ENCODE assay signal across 9 cellular contexts in genomic region chr1:24149854-24150227, GRCh38. TPM values are rescaled to one million over a fixed set of nuclear protein-coding genes. Genes with fewer than 3 reads are reported as not detected.
DNase-seq lines count a peak whose midpoint lies in the region; ATAC-seq and TF ChIP-seq lines count a peak whose summit lies in the region.
"Had no signal": no experiment of that assay in that cellular context is flagged by ENCODE, and none has a peak within 500 bp of the region (broad histone marks: within the 10 kb centered on the region; RNA-seq: fewer than 3 reads in every experiment).

No MANE protein-coding gene starts in this region.

- no peak for ATAC-seq in activated CD8-positive, alpha-beta T cell treated with anti-CD3 and anti-CD28 coated beads, Interleukin-2, amount 10 ng/mL, durations not matched to agents 7 days and 5 days
- ATAC-seq in heart right ventricle (peak in 5 of 8 donors; percentile 6 to 50 (median 46)), GM21717 (IDR thresholded peaks at IDR 0.05; ENCODE audit: unreplicated experiment) (no peak)

- WGBS in heart right ventricle, 2 donors: 48 to 55% methylated on average over 6 of the region's 6 CpGs

- no peaks in the 10 kb centered on the region for H4K20me1 ChIP-seq in KMS-11 (ENCODE audit: insufficient read depth)

- intact Hi-C loops in heart right ventricle (cut with DNase I): no loop called here

- no peaks in the 10 kb centered on the region for H3K36me3 Mint-ChIP-seq in activated CD8-positive, alpha-beta T cell treated with anti-CD3 and anti-CD28 coated beads, Interleukin-2, amount 10 ng/mL, durations not matched to agents 7 days and 5 days (ENCODE audit: low read depth)

- H3K79me2 ChIP-seq in KMS-11 (ENCODE audit: insufficient read depth, low read depth): no peaks in the 10 kb centered on the region

- no peaks in the 10 kb centered on the region for H3K9me3 Mint-ChIP-seq in activated CD8-positive, alpha-beta T cell treated with anti-CD3 and anti-CD28 coated beads, Interleukin-2, amount 10 ng/mL, durations not matched to agents 7 days and 5 days (ENCODE audit: insufficient read depth)

- in situ Hi-C loops in HAP-1 (cut with MboI; ENCODE audit: low sequenced_read_pairs): no loop called here

- no peak overlapping the region for H3K4me3 Mint-ChIP-seq in activated CD8-positive, alpha-beta T cell treated with anti-CD3 and anti-CD28 coated beads, Interleukin-2, amount 10 ng/mL, durations not matched to agents 7 days and 5 days

- TF ChIP-seq CTCF in KMS-11 (conservative IDR thresholded peaks at IDR 0.05; ENCODE audit: low read depth, low read length) (no peak), heart right ventricle (IDR thresholded peaks at IDR 0.05) (no peak), GM20000 (IDR thresholded peaks at IDR 0.05; ENCODE audit: extremely low read depth, missing control alignments) (no peak)

- H3K4me2 ChIP-seq in KMS-11: no peak overlapping the region

- H3K27ac ChIP-seq in KMS-11 (no peak overlapping the region), heart right ventricle (no peak overlapping the region)

- peaks cover 35% of the 10 kb centered on the region for H3K27me3 Mint-ChIP-seq in activated CD8-positive, alpha-beta T cell treated with anti-CD3 and anti-CD28 coated beads, Interleukin-2, amount 10 ng/mL, durations not matched to agents 7 days and 5 days (ENCODE audit: low read depth)

- DNase-seq in activated CD8-positive, alpha-beta T cell treated with anti-CD3 and anti-CD28 coated beads, Interleukin-2, amount 10 ng/mL, durations not matched to agents 7 days and 5 days: peak; percentile 24
- DNase-seq in heart right ventricle (no peak), GM20000 (ENCODE audit: low spot score) (no peak), NCI-H2227 (lab: John Stamatoyannopoulos, UW; ENCODE audit: unreplicated experiment) (no peak), HAP-1 (ENCODE audit: low spot score in 2 of 2) (no peak)
- peak; percentile 32 to 59 (median 47) for DNase-seq in stimulated activated CD4-positive, alpha-beta T cell treated with anti-CD3 and anti-CD28 coated beads, TNF-alpha, amount 100 ng/mL, for 24 hours (ENCODE audit: low read depth in 3 of 3)

- H3K36me3 ChIP-seq in KMS-11 (ENCODE audit: insufficient read depth) (no peaks in the 10 kb centered on the region), heart right ventricle (no peaks in the 10 kb centered on the region), HAP-1 (replicated peaks) (no peaks in the 10 kb centered on the region)

- no peak overlapping the region for H3K9ac ChIP-seq in KMS-11

- no peaks in the 10 kb centered on the region for H3K9me3 ChIP-seq in heart right ventricle
- no peaks in the 10 kb centered on the region for H3K9me3 ChIP-seq in HAP-1

- H3K27ac Mint-ChIP-seq in activated CD8-positive, alpha-beta T cell treated with anti-CD3 and anti-CD28 coated beads, Interleukin-2, amount 10 ng/mL, durations not matched to agents 7 days and 5 days: no peak overlapping the region

- H2AFZ ChIP-seq in KMS-11 (ENCODE audit: low read depth): peak overlapping the region; percentile 77; the same call in 1 of the 2 replicates

- H3K4me3 ChIP-seq in KMS-11 (IDR thresholded peaks at IDR 0.05; ENCODE audit: insufficient read depth, low read depth, low read length) (no peak overlapping the region), heart right ventricle (no peak overlapping the region), HAP-1 (no peak overlapping the region)
- H3K4me3 ChIP-seq: lung had no signal

- CTCF ChIA-PET in activated CD8-positive, alpha-beta T cell treated with anti-CD3 and anti-CD28 coated beads, Interleukin-2, amount 10 ng/mL, durations not matched to agents 7 days and 5 days (lab: Charles Lee): interaction anchor here (0.5 to 4.4 kb wide), 54 partner anchors 8 to 674 kb away, joined by 3 to 101 read pairs (median 5); partner anchors contain the start of genes IFNLR1, NIPAL3, SRSF10 and STPG1

- H3K27me3 ChIP-seq in KMS-11 (ENCODE audit: insufficient read depth, low read depth) (no peaks in the 10 kb centered on the region), heart right ventricle (peaks cover 0 to 37% (median 20%) of the 10 kb centered on the region in 7 donors), HAP-1 (ENCODE audit: low read depth) (no peaks in the 10 kb centered on the region)

- H3K4me1 Mint-ChIP-seq in activated CD8-positive, alpha-beta T cell treated with anti-CD3 and anti-CD28 coated beads, Interleukin-2, amount 10 ng/mL, durations not matched to agents 7 days and 5 days (ENCODE audit: low read depth): peaks cover 15% of the 10 kb centered on the region

- POLR2A ChIA-PET in activated CD8-positive, alpha-beta T cell treated with anti-CD3 and anti-CD28 coated beads, Interleukin-2, amount 10 ng/mL, durations not matched to agents 7 days and 5 days (lab: Charles Lee): interaction anchor here (0.6 to 1.0 kb wide), 2 partner anchors 22 to 43 kb away, joined by 3 read pairs; no protein-coding TSS in a partner anchor

- H3K4me1 ChIP-seq in KMS-11 (ENCODE audit: low read depth, poor library complexity, severe bottlenecking) (peaks cover 14% of the 10 kb centered on the region), heart right ventricle (peaks cover 0 to 15% (median 9%) of the 10 kb centered on the region in 9 donors), HAP-1 (peaks cover 15% of the 10 kb centered on the region)

RNA-seq across cellular contexts. Expression of gene IL22RA1, which starts 6.9 kb away (rescaled TPM):
- not detected for total RNA-seq in activated CD8-positive, alpha-beta T cell treated with anti-CD3 and anti-CD28 coated beads, Interleukin-2, amount 10 ng/mL, durations not matched to agents 7 days and 5 days
- total RNA-seq in heart right ventricle: 1 to 10 TPM in 1 of 10 donors, under 1 TPM in 8, not detected in 1; 0.13 to 1.6 (median 0.31) TPM
- polyA plus RNA-seq in heart right ventricle: under 1 TPM; 0.07 to 0.29 TPM

RNA-seq across cellular contexts. Expression of gene IFNLR1, which starts 37.2 kb away (rescaled TPM):
- 1 to 10 TPM; 2.6 to 4.0 TPM for total RNA-seq in activated CD8-positive, alpha-beta T cell treated with anti-CD3 and anti-CD28 coated beads, Interleukin-2, amount 10 ng/mL, durations not matched to agents 7 days and 5 days
- 1 to 10 TPM; 2.0 to 3.7 (median 2.6) TPM for total RNA-seq in heart right ventricle
- polyA plus RNA-seq in heart right ventricle: 1 to 10 TPM in 1 of 2 donors, under 1 TPM in 1; 0.51 to 1.2 TPM

RNA-seq across cellular contexts. Expression of gene MYOM3, which starts 37.9 kb away (rescaled TPM):
- not detected for total RNA-seq in activated CD8-positive, alpha-beta T cell treated with anti-CD3 and anti-CD28 coated beads, Interleukin-2, amount 10 ng/mL, durations not matched to agents 7 days and 5 days
- total RNA-seq in heart right ventricle: 100 to 1,000 TPM; 285 to 428 (median 328) TPM
- 100 to 1,000 TPM in 1 of 2 donors, 10 to 100 TPM in 1; 85.3 to 293 TPM for polyA plus RNA-seq in heart right ventricle

Comparison
In these comparisons a context has a peak if more than half of its experiments do, and no peak if none do; other contexts are left out.
1. ATAC-seq: peak in heart right ventricle (5 of 8); none in activated CD8-positive, alpha-beta T cell treated with anti-CD3 and anti-CD28 coated beads, Interleukin-2, amount 10 ng/mL, durations not matched to agents 7 days and 5 days (single experiment) and GM21717 (single experiment).
2. DNase-seq: peak in activated CD8-positive, alpha-beta T cell treated with anti-CD3 and anti-CD28 coated beads, Interleukin-2, amount 10 ng/mL, durations not matched to agents 7 days and 5 days (single experiment) and stimulated activated CD4-positive, alpha-beta T cell treated with anti-CD3 and anti-CD28 coated beads, TNF-alpha, amount 100 ng/mL, for 24 hours (3 of 3); none in heart right ventricle (0 of 2), GM20000 (single experiment), NCI-H2227 (single experiment) and HAP-1 (0 of 2).
3. RNA of gene MYOM3, which starts 37.9 kb away (total RNA-seq): 285 to 428 TPM in heart right ventricle; not detected in activated CD8-positive, alpha-beta T cell treated with anti-CD3 and anti-CD28 coated beads, Interleukin-2, amount 10 ng/mL, durations not matched to agents 7 days and 5 days; every median in the first group is over 100 times any median in the second.